In genomic region chr1:40167317-40167716, GRCh38 we compare ENCODE assay signal across 23 cellular contexts.
"Had no signal": no experiment of that assay in that cellular context is flagged by ENCODE, and none has a peak within 500 bp of the region (broad histone marks: within the 10 kb centered on the region; RNA-seq: fewer than 3 reads in every experiment).

No MANE protein-coding gene starts in this region.

- H3K9me3 ChIP-seq: colonic mucosa, gastrocnemius medialis, sigmoid colon, thoracic aorta had no signal

- H3K4me3 ChIP-seq: colonic mucosa, dorsolateral prefrontal cortex, gastrocnemius medialis, sigmoid colon, thoracic aorta had no signal

- H3K27ac Mint-ChIP-seq: activated CD8-positive, alpha-beta T cell treated with anti-CD3 and anti-CD28 coated beads, Interleukin-2, amount 10 ng/mL, durations not matched to agents 7 days and 5 days; activated naive CD8-positive, alpha-beta T cell treated with anti-CD3 and anti-CD28 coated beads, Interleukin-2, amount 10 ng/mL, durations not matched to agents 7 days and 5 days; activated T-helper 17 cell treated with anti-CD3 and anti-CD28 coated beads, Interleukin-2, amount 50 U/mL, for 72 hours; memory B cell; natural killer cell treated with Interleukin-12 subunit alpha and Interleukin-12 subunit beta and Interleukin-15 and Interleukin-18, amount 100 ng/mL, for 72 hours; progenitor cell of endocrine pancreas; T-helper 2 cell treated with Interferon-gamma antibody and Interleukin-4, amounts not matched to agents 5 μg/mL and 100 μg/mL, for 36 hours; type B pancreatic cell had no signal

- H3K27ac ChIP-seq: colonic mucosa, dorsolateral prefrontal cortex, gastrocnemius medialis, sigmoid colon, thoracic aorta, WERI-Rb-1 had no signal

- H3K36me3 Mint-ChIP-seq: natural killer cell treated with Interleukin-12 subunit alpha and Interleukin-12 subunit beta and Interleukin-15 and Interleukin-18, amount 100 ng/mL, for 72 hours had no signal

- H3K4me3 Mint-ChIP-seq: activated CD8-positive, alpha-beta T cell treated with anti-CD3 and anti-CD28 coated beads, Interleukin-2, amount 10 ng/mL, durations not matched to agents 7 days and 5 days; activated naive CD8-positive, alpha-beta T cell treated with anti-CD3 and anti-CD28 coated beads, Interleukin-2, amount 10 ng/mL, durations not matched to agents 7 days and 5 days; activated T-helper 17 cell treated with anti-CD3 and anti-CD28 coated beads, Interleukin-2, amount 50 U/mL, for 72 hours; effector memory CD8-positive, alpha-beta T cell; memory B cell; natural killer cell treated with Interleukin-12 subunit alpha and Interleukin-12 subunit beta and Interleukin-15 and Interleukin-18, amount 100 ng/mL, for 72 hours; T-helper 2 cell treated with Interferon-gamma antibody and Interleukin-4, amounts not matched to agents 5 μg/mL and 100 μg/mL, for 36 hours; type B pancreatic cell had no signal

- ATAC-seq: activated CD8-positive, alpha-beta T cell treated with anti-CD3 and anti-CD28 coated beads, Interleukin-2, amount 10 ng/mL, durations not matched to agents 7 days and 5 days; activated T-helper 17 cell treated with anti-CD3 and anti-CD28 coated beads, Interleukin-2, amount 50 U/mL, for 72 hours; effector memory CD8-positive, alpha-beta T cell; esophagus mucosa; gastrocnemius medialis; natural killer cell treated with Interleukin-12 subunit alpha and Interleukin-12 subunit beta and Interleukin-15 and Interleukin-18, amount 100 ng/mL, for 72 hours had no signal

- H3K27me3 Mint-ChIP-seq: activated naive CD8-positive, alpha-beta T cell treated with anti-CD3 and anti-CD28 coated beads, Interleukin-2, amount 10 ng/mL, durations not matched to agents 7 days and 5 days; activated T-helper 17 cell treated with anti-CD3 and anti-CD28 coated beads, Interleukin-2, amount 50 U/mL, for 72 hours; effector memory CD8-positive, alpha-beta T cell; memory B cell; natural killer cell treated with Interleukin-12 subunit alpha and Interleukin-12 subunit beta and Interleukin-15 and Interleukin-18, amount 100 ng/mL, for 72 hours; progenitor cell of endocrine pancreas; type B pancreatic cell had no signal

- DNase-seq: activated CD4-positive, alpha-beta T cell treated with anti-CD3 and anti-CD28 coated beads for 1 hour; activated CD4-positive, alpha-beta T cell treated with anti-CD3 and anti-CD28 coated beads, Interleukin-2, amount 50 U/mL, for 1 hour; activated CD8-positive, alpha-beta T cell treated with anti-CD3 and anti-CD28 coated beads, Interleukin-2, amount 10 ng/mL, durations not matched to agents 7 days and 5 days; activated naive CD8-positive, alpha-beta T cell treated with anti-CD3 and anti-CD28 coated beads, Interleukin-2, amount 10 ng/mL, durations not matched to agents 7 days and 5 days; amniotic stem cell; colonic mucosa; dorsolateral prefrontal cortex; effector memory CD8-positive, alpha-beta T cell; gastrocnemius medialis; hypothalamus; retina; sigmoid colon; stimulated activated CD4-positive, alpha-beta T cell treated with anti-CD3 and anti-CD28 coated beads, Interleukin-4, amount 100 ng/mL, for 1 hour; stimulated activated naive CD4-positive, alpha-beta T cell treated with Interleukin-2 at 50 U/mL for 16 hours; WERI-Rb-1 had no signal

- H3K9me3 Mint-ChIP-seq: activated naive CD8-positive, alpha-beta T cell treated with anti-CD3 and anti-CD28 coated beads, Interleukin-2, amount 10 ng/mL, durations not matched to agents 7 days and 5 days; activated T-helper 17 cell treated with anti-CD3 and anti-CD28 coated beads, Interleukin-2, amount 50 U/mL, for 72 hours; effector memory CD8-positive, alpha-beta T cell; memory B cell; natural killer cell treated with Interleukin-12 subunit alpha and Interleukin-12 subunit beta and Interleukin-15 and Interleukin-18, amount 100 ng/mL, for 72 hours; T-helper 2 cell treated with Interferon-gamma antibody and Interleukin-4, amounts not matched to agents 5 μg/mL and 100 μg/mL, for 36 hours; type B pancreatic cell had no signal

- H3K27me3 ChIP-seq: colonic mucosa, dorsolateral prefrontal cortex, gastrocnemius medialis, sigmoid colon had no signal

- H3K36me3 ChIP-seq: colonic mucosa, gastrocnemius medialis, sigmoid colon, thoracic aorta, WERI-Rb-1 had no signal
